In the genomic region with DNA sequence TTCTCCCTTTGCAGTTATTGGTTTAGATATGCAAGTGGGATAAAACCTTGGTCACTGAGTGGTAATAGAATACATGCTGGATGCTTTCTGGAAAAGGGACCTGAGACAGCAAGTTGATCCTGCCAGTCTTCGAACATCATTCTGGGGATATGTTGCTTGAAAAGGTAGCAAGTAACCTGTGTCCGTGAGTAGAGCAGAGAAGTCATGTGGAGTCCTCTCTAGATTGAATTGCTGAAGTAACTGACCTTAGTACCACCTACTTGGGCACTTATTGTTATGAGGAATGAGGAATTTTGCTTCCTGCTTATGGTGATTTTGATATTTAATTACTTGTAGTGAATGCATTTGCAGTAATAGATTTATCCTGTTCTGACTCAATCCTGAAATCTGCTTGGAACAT, we compare ENCODE assay signal across 25 cellular contexts.
DNase-seq lines count a peak whose midpoint lies in the region; ATAC-seq, FAIRE-seq and TF ChIP-seq lines count a peak whose summit lies in the region.
"Had no signal": no experiment of that assay in that cellular context is flagged by ENCODE, and none has a peak within 500 bp of the region (broad histone marks: within the 10 kb centered on the region; RNA-seq: fewer than 3 reads in every experiment).

No MANE protein-coding gene starts in this region.

- H3K4me2 ChIP-seq in H1 (ENCODE audit: insufficient read depth in 1 of 2, low read depth in 2 of 2, low read length in 2 of 2), result peak overlapping the region; percentile 5 to 27; a peak in 2 of 4 replicates
- H3K4me2 ChIP-seq: BLaER1 had no signal

- H3K4me1 ChIP-seq in H1 (replicated peaks in 1 of 4; ENCODE audit: control insufficient read depth in 3 of 4, insufficient read depth in 4 of 4, low read length in 3 of 4) (peaks cover 4 to 11% (median 8%) of the 10 kb centered on the region in 4 experiments; a peak in 6 of 7 replicates), iPS-20b (ENCODE audit: insufficient read depth, low read length) (peaks cover 23% of the 10 kb centered on the region; the same call in 1 of the 2 replicates), right lobe of liver (no peaks in the 10 kb centered on the region)
- H3K4me1 ChIP-seq: HAP-1 had no signal

- no peaks in the 10 kb centered on the region for H3K36me3 Mint-ChIP-seq in activated CD4-positive, alpha-beta memory T cell treated with anti-CD3 and anti-CD28 coated beads for 36 hours
- H3K36me3 Mint-ChIP-seq: CD14-positive monocyte; CD8-positive, alpha-beta memory T cell had no signal

- H3K4ac ChIP-seq in H1 (replicated peaks; ENCODE audit: insufficient read length, low read depth, low read length), result no peak overlapping the region

- H3K4me3 ChIP-seq in H1 (ENCODE audit: extremely low read depth in 1 of 4, insufficient read depth in 2 of 4, low read depth in 3 of 4, low read length in 4 of 4) (no peak overlapping the region), iPS-20b (ENCODE audit: low read length) (no peak overlapping the region; the same call in 1 of the 2 replicates), right lobe of liver (no peak overlapping the region)
- H3K4me3 ChIP-seq: BLaER1, GM23248, HAP-1 had no signal

- intact Hi-C loops in activated CD4-positive, alpha-beta memory T cell treated with anti-CD3 and anti-CD28 coated beads for 36 hours (cut with micrococcal nuclease), result no loop called here
- intact Hi-C loops in left ventricle myocardium superior (cut with micrococcal nuclease) (no loop called here), right lobe of liver (cut with DNase I) (no loop called here)

- TF ChIP-seq EP300 in H1 (IDR thresholded peaks at IDR 0.05; ENCODE audit: borderline replicate concordance in 1 of 2, low read depth in 2 of 2, low read length in 2 of 2), result no peak

- peaks cover 5% of the 10 kb centered on the region for H3K9me3 Mint-ChIP-seq in activated CD4-positive, alpha-beta memory T cell treated with anti-CD3 and anti-CD28 coated beads for 36 hours

- no peak overlapping the region; a peak in 1 of 7 replicates for H3K9ac ChIP-seq in H1 (replicated peaks in 1 of 4; ENCODE audit: extremely low read depth in 1 of 4, low read depth in 3 of 4, low read length in 3 of 4)
- H3K9ac ChIP-seq in iPS-20b (ENCODE audit: low read depth, low read length), result peak overlapping the region; percentile 34; the same call in 1 of the 2 replicates
- H3K9ac ChIP-seq: BLaER1, GM23248 had no signal

- DNase-seq in DMS53 (lab: John Stamatoyannopoulos, UW) (peak; percentile 9), DMS53 treated with DMSO at 0.1 percent for 48 hours (lab: John Stamatoyannopoulos, UW; ENCODE audit: unreplicated experiment) (no peak), H1 (ENCODE audit: low read depth in 1 of 2, low spot score in 2 of 2) (no peak), left ventricle myocardium superior (no peak), right lobe of liver (no peak), C1 segment of cervical spinal cord (lab: John Stamatoyannopoulos, UW) (no peak)
- no peak for DNase-seq in activated CD4-positive, alpha-beta memory T cell treated with anti-CD3 and anti-CD28 coated beads for 36 hours
- DNase-seq: CD4-positive, alpha-beta T cell; CD8-positive, alpha-beta memory T cell; DMS 273 treated with DMSO at 0.1 percent for 48 hours; DND-41; GM23248; HFFc6 had no signal

- H2BK12ac ChIP-seq in H1 (ENCODE audit: low read depth, low read length), result no peak overlapping the region

- no peak overlapping the region for H4K8ac ChIP-seq in H1 (ENCODE audit: extremely low read depth, insufficient read depth, low read length)

- no peaks in the 10 kb centered on the region for H3K79me1 ChIP-seq in H1 (ENCODE audit: low read depth, low read length)

- no peaks in the 10 kb centered on the region for H3K4me1 Mint-ChIP-seq in activated CD4-positive, alpha-beta memory T cell treated with anti-CD3 and anti-CD28 coated beads for 36 hours (ENCODE audit: low read depth)
- H3K4me1 Mint-ChIP-seq: B cell; CD14-positive monocyte; CD8-positive, alpha-beta memory T cell had no signal

- no peaks in the 10 kb centered on the region for H3K23me2 ChIP-seq in H1 (ENCODE audit: low read depth, low read length)

- no peak overlapping the region for H2AFZ ChIP-seq in H1 (ENCODE audit: low read length)
- H2AFZ ChIP-seq: GM23248 had no signal

- WGBS in H1 (ENCODE audit: extremely low coverage in 1 of 2, insufficient coverage in 1 of 2, insufficient read length in 1 of 2, insufficient replicate concordance in 2 of 2, low coverage in 1 of 2, low lambda C conversion rate in 2 of 2, missing lambda C conversion rate in 1 of 2), 2 experiments, result 46% methylated on average over 2 of the region's 2 CpGs; no CpG with 5 or more reads in 1 of the 2 experiments
- 38% methylated on average over 2 of the region's 2 CpGs for WGBS in right lobe of liver (ENCODE audit: insufficient coverage, low coverage, low lambda C conversion rate, missing lambda C conversion rate)

- ATAC-seq in left ventricle myocardium superior (no peak), right lobe of liver (no peak)

- TF ChIP-seq CTCF in H1 (IDR thresholded peaks at IDR 0.05; ENCODE audit: control extremely low read depth in 1 of 3, insufficient read depth in 1 of 3, low read depth in 1 of 3, low read length in 3 of 3), result no peak
- TF ChIP-seq CTCF in right lobe of liver (IDR thresholded peaks at IDR 0.05), result no peak

- no peak for TF ChIP-seq RAD21 in H1 (IDR thresholded peaks at IDR 0.05 in 1 of 2, conservative IDR thresholded peaks at IDR 0.05 in 1 of 2; ENCODE audit: low read depth in 2 of 2, low read length in 2 of 2)

- peak overlapping the region; percentile 65 for H2BK120ac ChIP-seq in H1 (replicated peaks; ENCODE audit: low read depth, low read length)

- H2BK5ac ChIP-seq in H1 (ENCODE audit: low read depth, low read length), result no peak overlapping the region

- no peak overlapping the region for H4K5ac ChIP-seq in H1 (ENCODE audit: insufficient read length, low read depth, low read length)

- H3K56ac ChIP-seq in H1 (replicated peaks; ENCODE audit: insufficient read length, low read depth, low read length), result no peak overlapping the region

- H3K27me3 Mint-ChIP-seq in activated CD4-positive, alpha-beta memory T cell treated with anti-CD3 and anti-CD28 coated beads for 36 hours, result no peaks in the 10 kb centered on the region
- H3K27me3 Mint-ChIP-seq: B cell; CD4-positive, alpha-beta T cell had no signal

- H2BK20ac ChIP-seq in H1 (ENCODE audit: low read length), result no peak overlapping the region

- POLR2A ChIA-PET in H1 (lab: Charles Lee; ENCODE audit: partially characterized antibody), result interaction anchor here (1.1 kb wide), 1 partner anchor 121 kb away, joined by 8 read pairs; no protein-coding TSS in a partner anchor
- POLR2A ChIA-PET in activated CD4-positive, alpha-beta memory T cell treated with anti-CD3 and anti-CD28 coated beads for 36 hours (lab: Charles Lee), result no interaction called here

- no peaks in the 10 kb centered on the region for H3K36me3 ChIP-seq in H1 (ENCODE audit: control insufficient read depth in 2 of 4, insufficient read depth in 4 of 4, low read length in 3 of 4)
- H3K36me3 ChIP-seq in iPS-20b (ENCODE audit: insufficient read depth, low read depth, low read length), result no peaks in the 10 kb centered on the region
- no peaks in the 10 kb centered on the region for H3K36me3 ChIP-seq in right lobe of liver
- H3K36me3 ChIP-seq: BLaER1, HAP-1 had no signal

- H3K9me3 ChIP-seq in H1 (ENCODE audit: insufficient read depth in 2 of 2, low read depth in 1 of 2, low read length in 1 of 2) (no peaks in the 10 kb centered on the region), iPS-20b (ENCODE audit: insufficient read depth, low read depth, low read length) (no peaks in the 10 kb centered on the region), right lobe of liver (no peaks in the 10 kb centered on the region)
- H3K9me3 ChIP-seq: BLaER1, HAP-1 had no signal

- TF ChIP-seq POLR2A in H1 (IDR thresholded peaks at IDR 0.05; ENCODE audit: control extremely low read depth in 1 of 2, low read depth in 2 of 2, low read length in 2 of 2), result no peak
- TF ChIP-seq POLR2A in right lobe of liver (IDR thresholded peaks at IDR 0.05), result no peak

- H3K27ac Mint-ChIP-seq in activated CD4-positive, alpha-beta memory T cell treated with anti-CD3 and anti-CD28 coated beads for 36 hours, result no peak overlapping the region
- H3K27ac Mint-ChIP-seq: B cell; CD4-positive, alpha-beta T cell; CD8-positive, alpha-beta memory T cell; HFFc6 had no signal

- no peaks in the 10 kb centered on the region for H3K27me3 ChIP-seq in H1 (replicated peaks in 1 of 4; ENCODE audit: control insufficient read depth in 3 of 4, extremely low read depth in 1 of 4, insufficient read depth in 3 of 4, low read length in 3 of 4)
- no peaks in the 10 kb centered on the region for H3K27me3 ChIP-seq in iPS-20b (ENCODE audit: insufficient read depth, low read length)
- no peaks in the 10 kb centered on the region for H3K27me3 ChIP-seq in right lobe of liver
- H3K27me3 ChIP-seq: BLaER1 had no signal

- no peak overlapping the region for H3K18ac ChIP-seq in H1 (ENCODE audit: extremely low read depth, low read length)

- H3K23ac ChIP-seq in H1 (ENCODE audit: insufficient read length), result no peak overlapping the region

- H4K20me1 ChIP-seq in H1 (replicated peaks in 1 of 2; ENCODE audit: control insufficient read depth in 1 of 2, insufficient read depth in 2 of 2, low read length in 2 of 2), result no peaks in the 10 kb centered on the region
- H4K20me1 ChIP-seq: BLaER1 had no signal

- CTCF ChIA-PET in H1 (lab: Charles Lee; ENCODE audit: partially characterized antibody), result no interaction called here
- CTCF ChIA-PET in activated CD4-positive, alpha-beta memory T cell treated with anti-CD3 and anti-CD28 coated beads for 36 hours (lab: Charles Lee), result no interaction called here

- H3K27ac ChIP-seq in H1 (ENCODE audit: low read depth, low read length), result no peak overlapping the region
- H3K27ac ChIP-seq in iPS-20b (ENCODE audit: low read length), result peak overlapping the region; percentile 9
- H3K27ac ChIP-seq in right lobe of liver, result no peak overlapping the region
- H3K27ac ChIP-seq: 22Rv1, BLaER1, GM23248 had no signal

- no peak overlapping the region for H3K4me3 Mint-ChIP-seq in activated CD4-positive, alpha-beta memory T cell treated with anti-CD3 and anti-CD28 coated beads for 36 hours
- H3K4me3 Mint-ChIP-seq: B cell; CD14-positive monocyte; CD4-positive, alpha-beta T cell; CD8-positive, alpha-beta memory T cell; HFFc6 had no signal

- H2AK5ac ChIP-seq in H1 (ENCODE audit: low read depth, low read length), result no peak overlapping the region

- H2BK15ac ChIP-seq in H1 (ENCODE audit: low read length), result no peak overlapping the region

- no peak overlapping the region for H4K91ac ChIP-seq in H1 (replicated peaks; ENCODE audit: insufficient read length, low read length)

- no peaks in the 10 kb centered on the region for H3K79me2 ChIP-seq in H1 (ENCODE audit: control insufficient read depth in 1 of 2, insufficient read depth in 2 of 2, low read length in 2 of 2)

- H3K14ac ChIP-seq in H1 (ENCODE audit: insufficient read length), result no peak overlapping the region

- peak; percentile 77 for FAIRE-seq in H1 (lab: Jason Lieb, UNC)
- FAIRE-seq: A204.1, D721Med, G401.6, GM12892, GM19239, H54 had no signal

TF ChIP-seq in H1, 55 proteins besides CTCF, POLR2A, EP300 and RAD21 (continues in another document):
- no peak for TF ChIP-seq POU5F1 (IDR thresholded peaks at IDR 0.05; ENCODE audit: low read depth, low read length)
